ENCODE assay signal across 19 cellular contexts in genomic region chr3:13123266-13123665, GRCh38. TPM values are rescaled to one million over a fixed set of nuclear protein-coding genes. Genes with fewer than 3 reads are reported as not detected.
DNase-seq lines count a peak whose midpoint lies in the region; TF ChIP-seq lines count a peak whose summit lies in the region.
"Had no signal": no experiment of that assay in that cellular context is flagged by ENCODE, and none has a peak within 500 bp of the region (broad histone marks: within the 10 kb centered on the region; RNA-seq: fewer than 3 reads in every experiment).

No MANE protein-coding gene starts in this region.

- H3K27me3 ChIP-seq in endodermal cell (ENCODE audit: control insufficient read depth, insufficient read depth, low read length, poor library complexity, severe bottlenecking) = no peaks in the 10 kb centered on the region
- no peaks in the 10 kb centered on the region for H3K27me3 ChIP-seq in spleen (replicated peaks in 1 of 7)

- H3K9me3 ChIP-seq in endodermal cell (ENCODE audit: control insufficient read depth, low read length) (no peaks in the 10 kb centered on the region), spleen (no peaks in the 10 kb centered on the region)

- no peaks in the 10 kb centered on the region for H3K36me3 Mint-ChIP-seq in endodermal cell (ENCODE audit: low read depth)

- no peaks in the 10 kb centered on the region for H3K9me3 Mint-ChIP-seq in endodermal cell
- H3K9me3 Mint-ChIP-seq: GM23338 had no signal

- H3K4me1 ChIP-seq in endodermal cell (ENCODE audit: control insufficient read depth, insufficient read depth, low read length) (no peaks in the 10 kb centered on the region), spleen (no peaks in the 10 kb centered on the region)

- no peaks in the 10 kb centered on the region for H3K4me1 Mint-ChIP-seq in endodermal cell

- H3K9ac ChIP-seq in endodermal cell (ENCODE audit: extremely low read depth, low read length, poor library complexity, severe bottlenecking) = no peak overlapping the region

- no peak overlapping the region for H3K27ac Mint-ChIP-seq in endodermal cell
- H3K27ac Mint-ChIP-seq: GM23338 had no signal

- H3K27ac ChIP-seq in endodermal cell (ENCODE audit: low read depth, low read length) (no peak overlapping the region), spleen (no peak overlapping the region)
- H3K27ac ChIP-seq: C4-2B had no signal

- TF ChIP-seq POLR2A in spleen (IDR thresholded peaks at IDR 0.05) = no peak

- H3K36me3 ChIP-seq in endodermal cell (ENCODE audit: control insufficient read depth, insufficient read depth, low read length) = no peaks in the 10 kb centered on the region
- H3K36me3 ChIP-seq in spleen = no peaks in the 10 kb centered on the region

- H3K4me3 ChIP-seq in endodermal cell (ENCODE audit: low read length) (no peak overlapping the region), spleen (no peak overlapping the region)
- H3K4me3 ChIP-seq: GM23338 had no signal

- no peak overlapping the region for H3K4me3 Mint-ChIP-seq in endodermal cell
- H3K4me3 Mint-ChIP-seq: GM23338 had no signal

- H3K27me3 Mint-ChIP-seq in endodermal cell (ENCODE audit: insufficient read depth) = no peaks in the 10 kb centered on the region

- TF ChIP-seq CTCF in endodermal cell (conservative IDR thresholded peaks at IDR 0.05) (no peak), spleen (IDR thresholded peaks at IDR 0.05 in 8 of 11, conservative IDR thresholded peaks at IDR 0.05 in 3 of 11) (no peak)

- 84 to 89% methylated on average over 3 to 6 of the region's 6 CpGs for WGBS in endodermal cell (ENCODE audit: insufficient coverage in 1 of 2, insufficient read length in 1 of 2), 2 experiments
- 79 to 89% (median 82%) methylated on average over 6 of the region's 6 CpGs for WGBS in spleen, 5 donors

- DNase-seq in activated effector memory CD4-positive, alpha-beta T cell treated with anti-CD3 and anti-CD28 coated beads, Interleukin-2, amount 50 U/mL, for 16 hours = peak; percentile 41
- DNase-seq in activated effector memory CD4-positive, alpha-beta T cell treated with Interleukin-2 at 50 U/mL for 16 hours = no peak
- peak; percentile 37 for DNase-seq in NCI-H146 treated with DMSO at 0.1 percent for 48 hours (lab: John Stamatoyannopoulos, UW; ENCODE audit: unreplicated experiment)
- DNase-seq in endodermal cell = peak; percentile 31
- peak; percentile 55 for DNase-seq in spleen
- no peak for DNase-seq in GOT3 (lab: John Stamatoyannopoulos, UW)
- no peak for DNase-seq in C1 segment of cervical spinal cord (lab: John Stamatoyannopoulos, UW)
- DNase-seq: 8988T, AML-193, HCEC 1CT, KG1, NCI-H1092 treated with DMSO at 0.1 percent for 48 hours, NCI-H1436 treated with DMSO at 0.1 percent for 48 hours, NCI-H2029 treated with DMSO at 0.1 percent for 48 hours, NCI-H2171, NCI-H524 treated with DMSO at 0.1 percent for 48 hours, RPMI8226 had no signal

- intact Hi-C loops in spleen (cut with DNase I; ENCODE audit: low total_unique reads) = no loop called here

RNA-seq across cellular contexts. Expression of gene IQSEC1, which starts 50.0 kb away (rescaled TPM):
- total RNA-seq in endodermal cell (10 to 100 TPM; 22.7 to 24.5 TPM), spleen (100 to 1,000 TPM; 107 to 170 (median 123) TPM)
- polyA plus RNA-seq in endodermal cell (2013, experiment 1 of 2) = 39.0 TPM
- polyA plus RNA-seq in endodermal cell (2013, experiment 2 of 2) = 38.9 TPM
- polyA plus RNA-seq in spleen = 10 to 100 TPM; 23.0 to 39.1 (median 38.7) TPM

Comparison
In these comparisons a context has a peak if more than half of its experiments do, and no peak if none do; other contexts are left out.
1. DNase-seq: peak in activated effector memory CD4-positive, alpha-beta T cell treated with anti-CD3 and anti-CD28 coated beads, Interleukin-2, amount 50 U/mL, for 16 hours (single experiment), NCI-H146 treated with DMSO at 0.1 percent for 48 hours (single experiment), endodermal cell (single experiment) and spleen (single experiment); none in activated effector memory CD4-positive, alpha-beta T cell treated with Interleukin-2 at 50 U/mL for 16 hours (single experiment), GOT3 (single experiment) and C1 segment of cervical spinal cord (0 of 14).
2. RNA of gene IQSEC1, which starts 50.0 kb away (total RNA-seq): 107 to 170 TPM in spleen; 22.7 to 24.5 TPM in endodermal cell; every median in the first group is over 4 times any median in the second.